ENCODE assay signal across 8 cellular contexts in the genomic region with DNA sequence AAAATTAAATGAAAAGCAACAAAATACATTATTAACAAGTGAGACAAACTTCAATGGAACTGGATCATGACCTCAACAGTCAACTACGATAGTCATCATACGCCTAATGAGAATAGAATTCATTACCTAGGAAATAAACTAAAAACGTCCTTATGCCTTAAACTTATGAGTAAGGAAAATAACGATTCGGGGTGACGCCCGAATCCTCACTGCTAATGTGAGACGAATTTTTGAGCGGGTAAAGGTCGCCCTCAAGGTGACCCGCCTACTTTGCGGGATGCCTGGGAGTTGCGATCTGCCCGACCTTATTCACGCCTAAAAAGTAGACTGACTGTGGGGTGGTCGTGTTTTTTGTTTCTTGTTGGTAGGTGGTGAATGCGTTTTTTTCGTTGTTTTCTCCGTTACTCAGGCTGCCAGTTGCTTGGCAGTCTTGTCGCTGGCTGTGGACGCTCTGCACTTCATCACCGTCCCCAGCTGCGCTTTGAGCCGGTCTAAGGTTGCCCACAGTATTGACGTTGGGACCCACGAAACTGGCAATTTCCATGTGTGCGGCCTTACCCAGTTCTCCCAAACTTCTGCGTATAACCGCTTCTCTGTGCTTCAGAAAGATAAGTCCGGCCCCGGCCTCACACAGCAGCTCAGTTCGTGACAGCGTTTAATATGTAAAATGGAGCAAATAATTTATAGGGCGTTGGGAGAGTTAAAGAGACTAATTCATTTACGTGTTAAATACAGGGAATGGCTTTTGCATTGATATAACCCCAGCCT. TPM values are rescaled to one million over a fixed set of nuclear protein-coding genes. Genes with fewer than 3 reads are reported as not detected.
DNase-seq lines count a peak whose midpoint lies in the region; ATAC-seq and TF ChIP-seq lines count a peak whose summit lies in the region.

No MANE protein-coding gene starts in this region.

- H3K9ac ChIP-seq in adipocyte (ENCODE audit: low read length): peak overlapping the region; percentile 98

- DNase-seq in NCI-H1092 treated with DMSO at 0.1 percent for 48 hours (lab: John Stamatoyannopoulos, UW): peak; percentile 99
- DNase-seq in SKM-1 treated with dmso at 0.1 percent for 144 hours (lab: John Stamatoyannopoulos, UW; ENCODE audit: unreplicated experiment): peak; percentile 95
- DNase-seq in adipocyte (ENCODE audit: low read depth): peak; percentile 94
- DNase-seq in heart left ventricle: peak; percentile 86 to 92 (median 87)
- peak; percentile 57 to 95 (median 70) for DNase-seq in posterior cingulate gyrus
- peak; percentile 87 for DNase-seq in upper lobe of right lung

- H3K36me3 ChIP-seq in adipocyte (ENCODE audit: control insufficient read depth, insufficient read depth, low read length, severe bottlenecking) (peaks cover 16% of the 10 kb centered on the region), heart left ventricle (peaks cover 0 to 37% (median 16%) of the 10 kb centered on the region in 9 donors), upper lobe of right lung (peaks cover 13% of the 10 kb centered on the region)

- H3K27ac ChIP-seq in heart left ventricle (peak overlapping the region; percentile 90 to 99 (median 97)), upper lobe of right lung (peak overlapping the region; percentile 100)

- ATAC-seq in HG02610 (IDR thresholded peaks at IDR 0.05; ENCODE audit: unreplicated experiment): peak; percentile 62
- ATAC-seq in heart left ventricle: peak; percentile 62 to 81 (median 66)
- ATAC-seq in upper lobe of right lung: peak; percentile 69

- 0 to 1% (median 1%) methylated on average over 30 to 35 of the region's 35 CpGs for WGBS in heart left ventricle, 4 donors

- H3K27me3 ChIP-seq in adipocyte (replicated peaks; ENCODE audit: control insufficient read depth, insufficient read depth, low read length) (no peaks in the 10 kb centered on the region), heart left ventricle (no peaks in the 10 kb centered on the region), upper lobe of right lung (no peaks in the 10 kb centered on the region)

- H3K4me3 ChIP-seq in adipocyte (ENCODE audit: low read length) (peak overlapping the region; percentile 96), heart left ventricle (peak overlapping the region; percentile 66 to 98 (median 88)), upper lobe of right lung (peak overlapping the region; percentile 69)

- TF ChIP-seq POLR2A in GM10847 (IDR thresholded peaks at IDR 0.05; ENCODE audit: extremely low read depth, insufficient read length): peak; percentile 100
- peak in 1 of 2 donors; percentile 59 for TF ChIP-seq POLR2A in heart left ventricle (IDR thresholded peaks at IDR 0.05)

- H3K4me1 ChIP-seq in adipocyte (ENCODE audit: control insufficient read depth, insufficient read depth, low read length): peaks cover 53% of the 10 kb centered on the region
- peaks cover 9 to 60% (median 46%) of the 10 kb centered on the region in 12 donors for H3K4me1 ChIP-seq in heart left ventricle
- H3K4me1 ChIP-seq in upper lobe of right lung: peaks cover 51% of the 10 kb centered on the region

- intact Hi-C loops in heart left ventricle (cut with DNase I): loop anchor here in 4 of 10 donors (2.0 to 10.0 kb wide), 3 partner anchors 32 to 100 kb away; a partner anchor contains a TSS
- intact Hi-C loops in posterior cingulate gyrus (cut with DNase I): loop anchor here (2.0 kb wide), 1 partner anchor 34 kb away; a partner anchor contains a TSS
- intact Hi-C loops in upper lobe of right lung (cut with DNase I): no loop called here

- H3K9me3 ChIP-seq in adipocyte (ENCODE audit: control insufficient read depth, low read length) (no peaks in the 10 kb centered on the region), heart left ventricle (no peaks in the 10 kb centered on the region), upper lobe of right lung (no peaks in the 10 kb centered on the region)

- TF ChIP-seq CTCF in heart left ventricle (IDR thresholded peaks at IDR 0.05) (no peak), upper lobe of right lung (IDR thresholded peaks at IDR 0.05) (no peak)

RNA-seq across cellular contexts. Expression of a gene that starts 0.6 kb away (rescaled TPM):
- total RNA-seq in heart left ventricle: 10 to 100 TPM; 23.5 to 38.4 (median 29.0) TPM
- polyA plus RNA-seq in heart left ventricle: 10 to 100 TPM; 13.0 to 42.7 TPM
- 66.9 TPM for total RNA-seq in upper lobe of right lung

RNA-seq across cellular contexts. Expression of a gene that starts 25.1 kb away (rescaled TPM):
- total RNA-seq in heart left ventricle (1 to 10 TPM in 1 of 9 donors, under 1 TPM in 4, not detected in 4; 0.31 to 1.3 (median 0.53) TPM), upper lobe of right lung (1.0 TPM)
- polyA plus RNA-seq in heart left ventricle: under 1 TPM in 1 of 2 donors, not detected in 1; 0.61 TPM

RNA-seq across cellular contexts. Expression of a gene that starts 33.9 kb away (rescaled TPM):
- total RNA-seq in heart left ventricle: 100 to 1,000 TPM; 223 to 459 (median 305) TPM
- polyA plus RNA-seq in heart left ventricle: 100 to 1,000 TPM; 135 to 379 TPM
- 251 TPM for total RNA-seq in upper lobe of right lung

Comparison
In these comparisons a context has a peak if more than half of its experiments do, and no peak if none do; other contexts are left out.
1. Peak in every context shown above with its lines: DNase-seq, ATAC-seq, H3K4me3 ChIP-seq and H3K27ac ChIP-seq.